1 cellular context compared by ENCODE assay signal in the genomic region with DNA sequence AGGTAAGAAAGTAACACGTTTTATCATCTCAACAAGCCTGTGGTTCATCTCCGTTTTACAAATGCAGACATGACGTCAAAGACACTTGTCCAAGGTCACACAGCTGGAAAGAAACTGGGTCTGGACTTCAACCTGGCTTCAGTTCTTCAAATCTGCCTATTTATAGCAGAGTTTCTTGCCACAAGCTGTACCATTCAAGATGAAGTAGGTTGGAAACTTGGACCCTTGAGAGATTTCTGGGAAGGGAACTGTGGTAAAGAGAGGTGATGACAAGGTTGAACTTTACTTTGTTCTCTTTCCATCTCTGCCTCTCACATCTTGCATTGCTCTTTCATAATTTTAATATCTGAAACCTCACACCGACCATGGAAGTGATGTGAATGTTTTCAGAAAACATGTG.
TF ChIP-seq lines count a peak whose summit lies in the region.

No MANE protein-coding gene starts in this region.

TF ChIP-seq in GM12878, 131 proteins besides CTCF, POLR2A, EP300 and RAD21 (continued from another document):
- TF ChIP-seq IRF3 (IDR thresholded peaks at IDR 0.05) (no peak), IKZF2 (IDR thresholded peaks at IDR 0.05) (peak; percentile 35; a peak in 1 of 4 replicates), SMAD1 (IDR thresholded peaks at IDR 0.05; ENCODE audit: low read depth, partially characterized antibody) (no peak), ZZZ3 (IDR thresholded peaks at IDR 0.05; ENCODE audit: control insufficient read depth, insufficient read length, low read depth) (no peak)
